Comparison of ENCODE assay signal across 8 cellular contexts in the genomic region with DNA sequence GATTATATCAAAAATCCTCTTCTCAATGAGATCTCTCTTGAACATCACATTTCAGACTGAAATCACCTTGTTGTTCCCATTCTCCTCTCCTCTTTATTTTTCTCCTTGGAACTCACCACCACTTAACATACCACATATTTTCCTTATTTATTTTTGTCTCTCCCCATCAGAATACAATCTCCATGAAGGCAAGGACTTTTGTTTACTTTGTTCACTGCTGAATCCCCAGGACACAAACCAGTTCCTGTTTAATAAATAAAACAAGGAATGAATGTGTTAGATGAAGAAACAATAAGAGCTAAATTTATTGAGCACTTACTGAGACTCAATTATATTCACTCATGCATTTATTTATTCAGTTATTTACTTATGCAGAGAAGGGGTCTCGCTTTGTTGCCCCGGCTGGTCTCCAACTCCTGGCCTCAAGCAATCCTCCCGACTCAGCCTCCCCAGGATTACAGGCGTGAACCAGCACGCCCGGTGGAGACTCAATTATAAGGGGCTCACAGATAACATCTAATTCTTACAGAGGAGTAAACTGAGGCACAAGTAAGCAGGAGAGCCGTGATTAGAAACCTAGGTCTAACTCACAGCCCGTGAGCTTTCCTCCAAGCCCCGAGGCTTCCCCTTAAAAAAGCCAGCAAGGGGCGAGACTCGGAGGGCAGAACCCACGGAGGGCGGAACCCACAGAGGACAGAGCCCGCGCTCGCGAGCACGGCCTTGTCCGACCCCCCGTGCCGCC. TPM values are rescaled to one million over a fixed set of nuclear protein-coding genes. Genes with fewer than 3 reads are reported as not detected.
DNase-seq lines count a peak whose midpoint lies in the region; ATAC-seq and TF ChIP-seq lines count a peak whose summit lies in the region.

No MANE protein-coding gene starts in this region.

- in situ Hi-C loops in KBM-7 (cut with MboI; ENCODE audit: low pct_unique_long_range_greater_than_20kb, low sequenced_read_pairs): no loop called here

- H3K4me1 ChIP-seq in HEK293 (ENCODE audit: control insufficient read depth, insufficient read depth, low read length) (peaks cover 15% of the 10 kb centered on the region; the same call in 1 of the 2 replicates), right cardiac atrium (ENCODE audit: control insufficient read depth, insufficient read depth, low read length) (no peaks in the 10 kb centered on the region)

- H3K36me3 ChIP-seq in HEK293 (ENCODE audit: control insufficient read depth in 2 of 2, insufficient read depth in 1 of 2, low read length in 2 of 2): peaks cover 11 to 25% of the 10 kb centered on the region in 2 experiments; a peak in 2 of 3 replicates

- H3K27me3 Mint-ChIP-seq in activated CD4-positive, alpha-beta memory T cell treated with anti-CD3 and anti-CD28 coated beads, Interleukin-2, amount 10 ng/mL, durations not matched to agents 7 days and 5 days: no peaks in the 10 kb centered on the region

- no peaks in the 10 kb centered on the region for H3K9me3 Mint-ChIP-seq in activated CD4-positive, alpha-beta memory T cell treated with anti-CD3 and anti-CD28 coated beads, Interleukin-2, amount 10 ng/mL, durations not matched to agents 7 days and 5 days

- intact Hi-C loops in right cardiac atrium (cut with DNase I): loop anchor here in 1 of 4 donors (10.0 kb wide), 1 partner anchor 112 kb away; a partner anchor contains a TSS

- DNase-seq in activated CD4-positive, alpha-beta memory T cell treated with anti-CD3 and anti-CD28 coated beads, Interleukin-2, amount 10 ng/mL, durations not matched to agents 7 days and 5 days: no peak
- DNase-seq in right cardiac atrium: no peak
- DNase-seq in KBM-7: no peak
- DNase-seq in DMS79 treated with DMSO at 0.1 percent for 48 hours (lab: John Stamatoyannopoulos, UW): no peak

- CTCF ChIA-PET in HEK293 (lab: Yijun Ruan, JAX): interaction anchor here (0.6 to 4.4 kb wide), 4 partner anchors 28 to 1634 kb away, joined by 3 to 45 read pairs (median 6); no protein-coding TSS in a partner anchor
- CTCF ChIA-PET in activated CD4-positive, alpha-beta memory T cell treated with anti-CD3 and anti-CD28 coated beads, Interleukin-2, amount 10 ng/mL, durations not matched to agents 7 days and 5 days (lab: Charles Lee): interaction anchor here (0.8 to 4.4 kb wide), 13 partner anchors 11 to 286 kb away, joined by 3 to 44 read pairs (median 5); no protein-coding TSS in a partner anchor

- H3K9me3 ChIP-seq in HEK293 (ENCODE audit: control insufficient read depth, insufficient read depth, low read depth, low read length): no peaks in the 10 kb centered on the region
- no peaks in the 10 kb centered on the region for H3K9me3 ChIP-seq in right cardiac atrium (ENCODE audit: control insufficient read depth, low read length)

- H3K27ac ChIP-seq in HEK293 (ENCODE audit: extremely low read depth, low read depth, low read length): peak overlapping the region; percentile 78
- peak overlapping the region; percentile 14 for H3K27ac ChIP-seq in right cardiac atrium (ENCODE audit: low read length)
- peak overlapping the region; percentile 72 to 98 (median 93) for H3K27ac ChIP-seq in skin epidermis

- H3K27ac Mint-ChIP-seq in activated CD4-positive, alpha-beta memory T cell treated with anti-CD3 and anti-CD28 coated beads, Interleukin-2, amount 10 ng/mL, durations not matched to agents 7 days and 5 days: peak overlapping the region; percentile 87

- H3K4me1 Mint-ChIP-seq in activated CD4-positive, alpha-beta memory T cell treated with anti-CD3 and anti-CD28 coated beads, Interleukin-2, amount 10 ng/mL, durations not matched to agents 7 days and 5 days: peaks cover 42% of the 10 kb centered on the region

- peaks cover 34% of the 10 kb centered on the region for H3K36me3 Mint-ChIP-seq in activated CD4-positive, alpha-beta memory T cell treated with anti-CD3 and anti-CD28 coated beads, Interleukin-2, amount 10 ng/mL, durations not matched to agents 7 days and 5 days (ENCODE audit: low read depth)

- peak overlapping the region; percentile 87 for H3K4me3 Mint-ChIP-seq in activated CD4-positive, alpha-beta memory T cell treated with anti-CD3 and anti-CD28 coated beads, Interleukin-2, amount 10 ng/mL, durations not matched to agents 7 days and 5 days

- ATAC-seq in right cardiac atrium (no peak), esophagus mucosa (no peak), HG03442 (IDR thresholded peaks at IDR 0.05; ENCODE audit: unreplicated experiment) (no peak)

- TF ChIP-seq CTCF in HEK293 (tag by site-specific recombination; IDR thresholded peaks at IDR 0.05): no peak

- H3K27me3 ChIP-seq in right cardiac atrium (ENCODE audit: control insufficient read depth, insufficient read depth): no peaks in the 10 kb centered on the region

- POLR2A ChIA-PET in HEK293 (lab: Yijun Ruan, JAX): interaction anchor here (0.5 to 2.5 kb wide), 41 partner anchors 9 to 605 kb away, joined by 3 to 35 read pairs (median 4); a partner anchor contains a TSS
- POLR2A ChIA-PET in activated CD4-positive, alpha-beta memory T cell treated with anti-CD3 and anti-CD28 coated beads, Interleukin-2, amount 10 ng/mL, durations not matched to agents 7 days and 5 days (lab: Charles Lee): interaction anchor here (0.6 to 3.7 kb wide), 46 partner anchors 9 to 461 kb away, joined by 3 to 47 read pairs (median 6); a partner anchor contains a TSS

- H3K4me3 ChIP-seq in HEK293 (ENCODE audit: low read depth, low read length): peak overlapping the region; percentile 84
- peak overlapping the region; percentile 72 for H3K4me3 ChIP-seq in right cardiac atrium (ENCODE audit: low read length)
- peak overlapping the region; percentile 46 to 69 (median 63) for H3K4me3 ChIP-seq in skin epidermis

- WGBS in right cardiac atrium: 21% methylated on average over 21 of the region's 21 CpGs

TF ChIP-seq in HEK293, 187 proteins besides CTCF, POLR2A, EP300 and RAD21:
- TF ChIP-seq OSR2 (tag by site-specific recombination; IDR thresholded peaks at IDR 0.05) (no peak), ZNF473 (tag by site-specific recombination; IDR thresholded peaks at IDR 0.05) (no peak), ZNF664 (tag by site-specific recombination; IDR thresholded peaks at IDR 0.05) (0 out of 2 replicates have a peak, but pooled peaks have one; percentile 22), ZNF341 (tag by site-specific recombination; IDR thresholded peaks at IDR 0.05; ENCODE audit: low read depth) (0 out of 2 replicates have a peak, but pooled peaks have one; percentile 30), ZXDB (tag by site-specific recombination; IDR thresholded peaks at IDR 0.05) (0 out of 2 replicates have a peak, but pooled peaks have one; percentile 5), ZNF560 (tag by site-specific recombination; IDR thresholded peaks at IDR 0.05; ENCODE audit: borderline replicate concordance) (no peak), KLF16 (tag by site-specific recombination; IDR thresholded peaks at IDR 0.05) (0 out of 2 replicates have a peak, but pooled peaks have one; percentile 29), ZNF121 (tag by site-specific recombination; IDR thresholded peaks at IDR 0.05) (peak; percentile 89; the same call in 1 of the 2 replicates)
- TF ChIP-seq, protein P1, sequence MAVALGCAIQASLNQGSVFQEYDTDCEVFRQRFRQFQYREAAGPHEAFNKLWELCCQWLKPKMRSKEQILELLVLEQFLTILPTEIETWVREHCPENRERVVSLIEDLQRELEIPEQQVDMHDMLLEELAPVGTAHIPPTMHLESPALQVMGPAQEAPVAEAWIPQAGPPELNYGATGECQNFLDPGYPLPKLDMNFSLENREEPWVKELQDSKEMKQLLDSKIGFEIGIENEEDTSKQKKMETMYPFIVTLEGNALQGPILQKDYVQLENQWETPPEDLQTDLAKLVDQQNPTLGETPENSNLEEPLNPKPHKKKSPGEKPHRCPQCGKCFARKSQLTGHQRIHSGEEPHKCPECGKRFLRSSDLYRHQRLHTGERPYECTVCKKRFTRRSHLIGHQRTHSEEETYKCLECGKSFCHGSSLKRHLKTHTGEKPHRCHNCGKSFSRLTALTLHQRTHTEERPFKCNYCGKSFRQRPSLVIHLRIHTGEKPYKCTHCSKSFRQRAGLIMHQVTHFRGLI (tag by site-specific recombination; IDR thresholded peaks at IDR 0.05): 0 out of 2 replicates have a peak, but pooled peaks have one; percentile 12
- TF ChIP-seq, protein P2, sequence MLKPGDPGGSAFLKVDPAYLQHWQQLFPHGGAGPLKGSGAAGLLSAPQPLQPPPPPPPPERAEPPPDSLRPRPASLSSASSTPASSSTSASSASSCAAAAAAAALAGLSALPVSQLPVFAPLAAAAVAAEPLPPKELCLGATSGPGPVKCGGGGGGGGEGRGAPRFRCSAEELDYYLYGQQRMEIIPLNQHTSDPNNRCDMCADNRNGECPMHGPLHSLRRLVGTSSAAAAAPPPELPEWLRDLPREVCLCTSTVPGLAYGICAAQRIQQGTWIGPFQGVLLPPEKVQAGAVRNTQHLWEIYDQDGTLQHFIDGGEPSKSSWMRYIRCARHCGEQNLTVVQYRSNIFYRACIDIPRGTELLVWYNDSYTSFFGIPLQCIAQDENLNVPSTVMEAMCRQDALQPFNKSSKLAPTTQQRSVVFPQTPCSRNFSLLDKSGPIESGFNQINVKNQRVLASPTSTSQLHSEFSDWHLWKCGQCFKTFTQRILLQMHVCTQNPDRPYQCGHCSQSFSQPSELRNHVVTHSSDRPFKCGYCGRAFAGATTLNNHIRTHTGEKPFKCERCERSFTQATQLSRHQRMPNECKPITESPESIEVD (tag by site-specific recombination; IDR thresholded peaks at IDR 0.05): no peak

RNA-seq across cellular contexts. Expression of a gene that starts 0.6 kb away (rescaled TPM):
- 10 to 100 TPM; 49.4 to 54.7 TPM for total RNA-seq in activated CD4-positive, alpha-beta memory T cell treated with anti-CD3 and anti-CD28 coated beads, Interleukin-2, amount 10 ng/mL, durations not matched to agents 7 days and 5 days
- total RNA-seq in right cardiac atrium: 10 to 100 TPM in 1 of 4 donors, 1 to 10 TPM in 3; 7.7 to 12.4 (median 9.4) TPM
- polyA plus RNA-seq in right cardiac atrium: 2.9 TPM
- total RNA-seq in esophagus mucosa: 24.7 TPM

Comparison
In these comparisons a context has a peak if more than half of its experiments do, and no peak if none do; other contexts are left out.
1. H3K27ac ChIP-seq: peak in every context shown above with its lines; median percentile 93 in skin epidermis; 78 in HEK293; 14 in right cardiac atrium.